In the genomic region with DNA sequence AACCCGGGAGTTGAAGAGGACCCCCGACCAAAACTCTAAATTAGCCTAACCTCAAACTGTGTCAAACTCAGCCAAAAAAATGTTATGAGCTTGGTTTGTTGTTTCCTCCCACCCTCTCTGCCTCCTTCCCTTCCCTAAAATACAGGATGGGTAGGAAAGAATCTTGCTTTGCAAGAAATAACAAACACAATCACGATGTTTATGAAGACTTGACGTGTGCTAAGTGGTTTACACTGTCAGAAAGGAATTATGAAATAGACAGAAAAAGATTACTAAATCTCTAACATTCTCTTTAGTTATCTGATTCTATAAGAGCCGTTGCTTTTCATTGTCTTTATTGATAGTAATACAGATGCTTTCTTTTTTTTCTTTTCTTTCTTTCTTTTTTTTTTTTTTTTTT, we compare ENCODE assay signal across 9 cellular contexts.
"Had no signal": no experiment of that assay in that cellular context is flagged by ENCODE, and none has a peak within 500 bp of the region (broad histone marks: within the 10 kb centered on the region; RNA-seq: fewer than 3 reads in every experiment).

No MANE protein-coding gene starts in this region.

- H3K36me3 Mint-ChIP-seq: IgD-negative memory B cell had no signal

- H3K4me3 ChIP-seq: HAP-1 had no signal

- H3K4me1 ChIP-seq: HAP-1 had no signal

- H3K27ac ChIP-seq: HL-60 had no signal

- ATAC-seq: HCT116, HepG2 had no signal

- FAIRE-seq: HepG2 had no signal

- H3K4me3 Mint-ChIP-seq: HFFc6, IgD-negative memory B cell had no signal

- DNase-seq: GOT3, H7, HFFc6, KBM-7 had no signal

- H3K27ac Mint-ChIP-seq: HFFc6, IgD-negative memory B cell had no signal

- H3K36me3 ChIP-seq: HAP-1 had no signal
